7 cellular contexts compared by ENCODE assay signal in the genomic region with DNA sequence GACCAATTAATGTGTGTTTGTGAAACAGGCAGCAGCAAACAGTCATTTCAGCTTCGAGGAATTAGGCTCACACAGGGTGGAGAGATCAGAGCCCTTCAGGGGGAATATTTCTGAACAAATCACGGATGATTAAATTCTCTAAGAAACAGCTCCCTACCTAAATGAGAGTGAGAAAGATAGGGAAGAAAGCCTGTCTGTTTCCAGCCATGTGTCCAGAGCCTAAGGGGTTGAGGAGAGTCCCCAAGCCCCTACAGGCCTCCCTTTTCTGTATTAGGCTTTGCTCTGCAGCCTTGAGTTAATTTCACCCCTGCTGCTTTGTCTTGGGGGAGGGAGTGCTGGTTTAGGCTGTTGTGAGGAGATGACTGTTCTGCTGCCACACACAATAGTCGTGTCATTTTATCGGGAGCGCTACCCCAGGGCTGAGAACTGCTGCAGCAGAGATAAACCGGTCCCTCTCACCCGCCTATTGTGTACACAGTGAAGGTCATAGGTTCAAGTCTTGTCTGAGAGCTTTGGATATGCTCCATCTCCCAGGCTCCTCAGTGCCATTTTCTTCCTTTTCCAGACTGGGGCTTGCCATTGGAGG. TPM values are rescaled to one million over a fixed set of nuclear protein-coding genes. Genes with fewer than 3 reads are reported as not detected.
DNase-seq lines count a peak whose midpoint lies in the region; ATAC-seq lines count a peak whose summit lies in the region.

No MANE protein-coding gene starts in this region.

- peak; percentile 49 for ATAC-seq in GM19395 (IDR thresholded peaks at IDR 0.05; ENCODE audit: unreplicated experiment)

- peak; percentile 31 for DNase-seq in NCI-H345 (lab: John Stamatoyannopoulos, UW)
- peak; percentile 18 for DNase-seq in amniotic epithelial cell (ENCODE audit: low read depth)
- peak; percentile 29 to 38 for DNase-seq in hippocampal formation (lab: John Stamatoyannopoulos, UW)
- peak; percentile 84 for DNase-seq in renal cortical epithelial cell (ENCODE audit: low read depth)
- no peak for DNase-seq in SW 1271 (lab: John Stamatoyannopoulos, UW)
- DNase-seq in SIG-M5 (lab: John Stamatoyannopoulos, UW), result no peak

RNA-seq across cellular contexts. Expression of gene ZNF609, which starts 1.3 kb away (rescaled TPM):
- total RNA-seq in renal cortical epithelial cell, result 12.0 and 35.6 TPM in 2 replicates

Comparison
In these comparisons a context has a peak if more than half of its experiments do, and no peak if none do; other contexts are left out.
1. DNase-seq: peak in NCI-H345 (single experiment), amniotic epithelial cell (single experiment), hippocampal formation (2 of 2) and renal cortical epithelial cell (single experiment); none in SW 1271 (0 of 2) and SIG-M5 (single experiment).